20 cellular contexts compared by ENCODE assay signal in genomic region chr15:34248190-34248589, GRCh38.
"Had no signal": no experiment of that assay in that cellular context is flagged by ENCODE, and none has a peak within 500 bp of the region (broad histone marks: within the 10 kb centered on the region; RNA-seq: fewer than 3 reads in every experiment).

No MANE protein-coding gene starts in this region.

- H3K27me3 Mint-ChIP-seq: T-cell had no signal

- DNase-seq: activated CD4-positive, alpha-beta T cell treated with anti-CD3 and anti-CD28 coated beads for 4 hours; activated effector memory CD4-positive, alpha-beta T cell treated with anti-CD3 and anti-CD28 coated beads, Interleukin-2, amount 50 U/mL, for 16 hours; activated naive CD4-positive, alpha-beta T cell treated with Interleukin-2 at 50 U/mL for 16 hours; amniotic stem cell; body of pancreas; central memory CD4-positive, alpha-beta T cell; NCI-H1105; NCI-H1436; NCI-H1694 treated with DMSO at 0.1 percent for 48 hours; NCI-H2029 treated with DMSO at 0.1 percent for 48 hours; NCI-H345; NCI-H510A; NCI-H526 treated with DMSO at 0.1 percent for 48 hours; NCI-H82; RPMI8226; T-cell; T-helper 2 cell; T1000 had no signal

- ATAC-seq: body of pancreas, Panc1, Right ventricle myocardium inferior, T-cell had no signal

- H3K4me1 Mint-ChIP-seq: T-cell had no signal

- H3K4me3 Mint-ChIP-seq: T-cell had no signal

- H3K9me3 Mint-ChIP-seq: T-cell had no signal
